Comparison of ENCODE assay signal across 17 cellular contexts in genomic region chr1:115991909-115992308, GRCh38. TPM values are rescaled to one million over a fixed set of nuclear protein-coding genes. Genes with fewer than 3 reads are reported as not detected.
A peak's percentile ranks its signal among the peaks of the same experiment; 100 is the strongest.
DNase-seq lines count a peak whose midpoint lies in the region; ATAC-seq and TF ChIP-seq lines count a peak whose summit lies in the region.
"Had no signal": no experiment of that assay in that cellular context is flagged by ENCODE, and none has a peak within 500 bp of the region (broad histone marks: within the 10 kb centered on the region; RNA-seq: fewer than 3 reads in every experiment).

No MANE protein-coding gene starts in this region.

- H3K27ac ChIP-seq in angular gyrus (ENCODE audit: low read depth, low read length) (peak overlapping the region; percentile 70), layer of hippocampus (ENCODE audit: low read depth, low read length) (peak overlapping the region; percentile 31), temporal lobe (ENCODE audit: low read depth, low read length) (peak overlapping the region; percentile 46), foreskin keratinocyte (no peak overlapping the region)
- H3K27ac ChIP-seq: A549, C4-2B, HL-60 had no signal

- H3K27me3 ChIP-seq in layer of hippocampus (ENCODE audit: control insufficient read depth, insufficient read depth, low read length), result no peaks in the 10 kb centered on the region
- H3K27me3 ChIP-seq in foreskin keratinocyte, result no peaks in the 10 kb centered on the region
- H3K27me3 ChIP-seq: BE2C had no signal

- TF ChIP-seq CTCF in foreskin keratinocyte (conservative IDR thresholded peaks at IDR 0.05), result no peak

- peak; percentile 36 for DNase-seq in G401 (ENCODE audit: low spot score)
- no peak for DNase-seq in NCI-H1694 treated with DMSO at 0.1 percent for 48 hours (lab: John Stamatoyannopoulos, UW)
- DNase-seq in 8988T, result no peak
- no peak for DNase-seq in foreskin keratinocyte
- DNase-seq: BE2C; CD8-positive, alpha-beta T cell; COR-L47; DND-41; GF-D8 had no signal

- no peaks in the 10 kb centered on the region for H3K4me1 ChIP-seq in foreskin keratinocyte
- H3K4me1 ChIP-seq: A549, BE2C had no signal

- ATAC-seq in foreskin keratinocyte, result no peak
- ATAC-seq: A549; CD8-positive, alpha-beta T cell; HCT116 had no signal

- in situ Hi-C loops in G401 (cut with HindIII; ENCODE audit: low sequenced_read_pairs), result no loop called here

RNA-seq across cellular contexts. Expression of gene SLC22A15, which starts 15.6 kb away (rescaled TPM):
- not detected in 2 replicates for total RNA-seq in G401 (2014; rRNA removed; shearing (Covaris generic))
- 8.9 TPM for total RNA-seq in temporal lobe
- total RNA-seq in foreskin keratinocyte, result 6.8 and 7.1 TPM in 2 replicates
- polyA plus RNA-seq in foreskin keratinocyte, result 2.1 and 2.3 TPM in 2 replicates
- polyA plus RNA-seq: AG04450 had no signal
